Comparison of ENCODE assay signal across 8 cellular contexts in genomic region chr11:130522284-130522961, GRCh38.
DNase-seq lines count a peak whose midpoint lies in the region; TF ChIP-seq lines count a peak whose summit lies in the region.

No MANE protein-coding gene starts in this region.

- H3K27me3 ChIP-seq in smooth muscle cell (ENCODE audit: low read depth), result no peaks in the 10 kb centered on the region

- CTCF ChIA-PET in activated CD4-positive, alpha-beta T cell treated with anti-CD3 and anti-CD28 coated beads, Interleukin-2, amount 10 ng/mL, durations not matched to agents 7 days and 5 days (lab: Charles Lee), result interaction anchor here (0.6 kb wide), 1 partner anchor 50 kb away, joined by 5 read pairs; no protein-coding TSS in a partner anchor

- H2AFZ ChIP-seq in smooth muscle cell (ENCODE audit: low read depth), result peak overlapping the region; percentile 64

- TF ChIP-seq CTCF in HFF-Myc (IDR thresholded peaks at IDR 0.05; ENCODE audit: low read depth, low read length, missing control alignments), result no peak
- no peak for TF ChIP-seq CTCF in smooth muscle cell (IDR thresholded peaks at IDR 0.05; ENCODE audit: borderline replicate concordance, insufficient read depth, poor library complexity, severe bottlenecking)

- no peak overlapping the region for H3K4me3 Mint-ChIP-seq in activated CD4-positive, alpha-beta T cell treated with anti-CD3 and anti-CD28 coated beads, Interleukin-2, amount 10 ng/mL, durations not matched to agents 7 days and 5 days

- peak overlapping the region; percentile 93 for H3K27ac ChIP-seq in smooth muscle cell (ENCODE audit: low read depth)

- POLR2A ChIA-PET in activated CD4-positive, alpha-beta T cell treated with anti-CD3 and anti-CD28 coated beads, Interleukin-2, amount 10 ng/mL, durations not matched to agents 7 days and 5 days (lab: Charles Lee), result no interaction called here

- H3K79me2 ChIP-seq in smooth muscle cell (ENCODE audit: low read depth), result no peaks in the 10 kb centered on the region

- DNase-seq in HFF-Myc (ENCODE audit: extremely low read depth, low read depth) (peak; percentile 42), astrocyte of the hippocampus (ENCODE audit: low read depth, low spot score) (peak; percentile 97), iris pigment epithelial cell (ENCODE audit: low read depth) (peak; percentile 90), smooth muscle cell (lab: John Stamatoyannopoulos, UW; ENCODE audit: unreplicated experiment) (peak; percentile 56), AML-193 (lab: John Stamatoyannopoulos, UW) (no peak), KG1 (lab: John Stamatoyannopoulos, UW) (no peak), NCI-H1048 (lab: John Stamatoyannopoulos, UW) (no peak)
- DNase-seq in activated CD4-positive, alpha-beta T cell treated with anti-CD3 and anti-CD28 coated beads, Interleukin-2, amount 10 ng/mL, durations not matched to agents 7 days and 5 days, result no peak

- H3F3A ChIP-seq in smooth muscle cell (ENCODE audit: low read depth), result peaks cover 4% of the 10 kb centered on the region

- peak overlapping the region; percentile 70 for H3K9ac ChIP-seq in smooth muscle cell (ENCODE audit: low read depth)

- no peaks in the 10 kb centered on the region for H3K27me3 Mint-ChIP-seq in activated CD4-positive, alpha-beta T cell treated with anti-CD3 and anti-CD28 coated beads, Interleukin-2, amount 10 ng/mL, durations not matched to agents 7 days and 5 days

- no peaks in the 10 kb centered on the region for H4K20me1 ChIP-seq in smooth muscle cell (ENCODE audit: low read depth)

- H3K27ac Mint-ChIP-seq in activated CD4-positive, alpha-beta T cell treated with anti-CD3 and anti-CD28 coated beads, Interleukin-2, amount 10 ng/mL, durations not matched to agents 7 days and 5 days, result no peak overlapping the region

- H3K36me3 Mint-ChIP-seq in activated CD4-positive, alpha-beta T cell treated with anti-CD3 and anti-CD28 coated beads, Interleukin-2, amount 10 ng/mL, durations not matched to agents 7 days and 5 days (ENCODE audit: low read depth), result no peaks in the 10 kb centered on the region

- no peaks in the 10 kb centered on the region for H3K9me3 ChIP-seq in smooth muscle cell (replicated peaks; ENCODE audit: low read depth)

- H3K4me1 ChIP-seq in smooth muscle cell (ENCODE audit: low read depth), result peaks cover 6% of the 10 kb centered on the region

- no peaks in the 10 kb centered on the region for H3K9me3 Mint-ChIP-seq in activated CD4-positive, alpha-beta T cell treated with anti-CD3 and anti-CD28 coated beads, Interleukin-2, amount 10 ng/mL, durations not matched to agents 7 days and 5 days

- H3K4me1 Mint-ChIP-seq in activated CD4-positive, alpha-beta T cell treated with anti-CD3 and anti-CD28 coated beads, Interleukin-2, amount 10 ng/mL, durations not matched to agents 7 days and 5 days, result no peaks in the 10 kb centered on the region

- H3K4me3 ChIP-seq in HFF-Myc (replicated peaks; ENCODE audit: low read depth, low read length), result no peak overlapping the region
- H3K4me3 ChIP-seq in smooth muscle cell, result no peak overlapping the region

- no peaks in the 10 kb centered on the region for H3K36me3 ChIP-seq in smooth muscle cell (ENCODE audit: low read depth)

- H3K4me2 ChIP-seq in smooth muscle cell, result peak overlapping the region; percentile 45

- WGBS in smooth muscle cell (ENCODE audit: low lambda C conversion rate), result 2% methylated on average over 8 of the region's 9 CpGs

Comparison
In these comparisons a context has a peak if more than half of its experiments do, and no peak if none do; other contexts are left out.
1. DNase-seq: peak in HFF-Myc (single experiment), astrocyte of the hippocampus (single experiment), iris pigment epithelial cell (single experiment) and smooth muscle cell (single experiment); none in AML-193 (0 of 2), KG1 (single experiment), activated CD4-positive, alpha-beta T cell treated with anti-CD3 and anti-CD28 coated beads, Interleukin-2, amount 10 ng/mL, durations not matched to agents 7 days and 5 days (single experiment) and NCI-H1048 (single experiment).